ENCODE assay signal across 8 cellular contexts in genomic region chr15:78811124-78811824, GRCh38. TPM values are rescaled to one million over a fixed set of nuclear protein-coding genes. Genes with fewer than 3 reads are reported as not detected.
DNase-seq lines count a peak whose midpoint lies in the region; ATAC-seq and TF ChIP-seq lines count a peak whose summit lies in the region.

Gene ADAMTS7, minus strand, starts transcription at chr15:78811464. Its CDS starts 244 bp downstream, at chr15:78811220.

- peak; percentile 39 for TF ChIP-seq CTCF in mucosa of descending colon (IDR thresholded peaks at IDR 0.05)

- no peak for TF ChIP-seq POLR2A in erythroblast (IDR thresholded peaks at IDR 0.05; ENCODE audit: low read length)

- peaks cover 19% of the 10 kb centered on the region for H3K4me1 Mint-ChIP-seq in stimulated activated effector memory CD8-positive, alpha-beta T cell treated with anti-CD3 and anti-CD28 coated beads, Interleukin-12 subunit alpha, Interleukin-12 subunit beta, amount 100 ng/mL, for 72 hours

- peak within 1 kb of the TSS; percentile 66 for H3K4me3 Mint-ChIP-seq in stimulated activated effector memory CD8-positive, alpha-beta T cell treated with anti-CD3 and anti-CD28 coated beads, Interleukin-12 subunit alpha, Interleukin-12 subunit beta, amount 100 ng/mL, for 72 hours

- peak within 1 kb of the TSS; percentile 27 for H3K27ac Mint-ChIP-seq in stimulated activated effector memory CD8-positive, alpha-beta T cell treated with anti-CD3 and anti-CD28 coated beads, Interleukin-12 subunit alpha, Interleukin-12 subunit beta, amount 100 ng/mL, for 72 hours

- intact Hi-C loops in mucosa of descending colon (cut with DNase I, micrococcal nuclease): no loop called here

- no peaks in the 10 kb centered on the region for H3K36me3 ChIP-seq in mucosa of descending colon (ENCODE audit: low read depth)

- DNase-seq in EH (ENCODE audit: low read depth) (peak; percentile 85), GOT3 (lab: John Stamatoyannopoulos, UW) (peak; percentile 30), NCI-H2227 treated with DMSO at 0.1 percent for 48 hours (lab: John Stamatoyannopoulos, UW) (peak; percentile 32), activated T-cell treated with anti-CD3 and anti-CD28 coated beads for 48 hours (ENCODE audit: low read depth) (peak; percentile 43), erythroblast (lab: John Stamatoyannopoulos, UW) (peak; percentile 64 to 66), mucosa of descending colon (peak; percentile 68 to 75 (median 71))
- DNase-seq in stimulated activated effector memory CD8-positive, alpha-beta T cell treated with anti-CD3 and anti-CD28 coated beads, Interleukin-12 subunit alpha, Interleukin-12 subunit beta, amount 100 ng/mL, for 72 hours (ENCODE audit: low spot score in 2 of 2): peak; percentile 56 to 76

- H3K4me1 ChIP-seq in mucosa of descending colon (ENCODE audit: low read depth): peaks cover 6% of the 10 kb centered on the region

- H3K9me3 Mint-ChIP-seq in stimulated activated effector memory CD8-positive, alpha-beta T cell treated with anti-CD3 and anti-CD28 coated beads, Interleukin-12 subunit alpha, Interleukin-12 subunit beta, amount 100 ng/mL, for 72 hours: no peaks in the 10 kb centered on the region

- H3K4me3 ChIP-seq in mucosa of descending colon: peak within 1 kb of the TSS; percentile 14

- ATAC-seq in mucosa of descending colon: peak; percentile 87
- peak; percentile 88 for ATAC-seq in stimulated activated effector memory CD8-positive, alpha-beta T cell treated with anti-CD3 and anti-CD28 coated beads, Interleukin-12 subunit alpha, Interleukin-12 subunit beta, amount 100 ng/mL, for 72 hours
- ATAC-seq in HG03095 (IDR thresholded peaks at IDR 0.05; ENCODE audit: unreplicated experiment): no peak

- no peaks in the 10 kb centered on the region for H3K36me3 Mint-ChIP-seq in stimulated activated effector memory CD8-positive, alpha-beta T cell treated with anti-CD3 and anti-CD28 coated beads, Interleukin-12 subunit alpha, Interleukin-12 subunit beta, amount 100 ng/mL, for 72 hours

- H3K9me3 ChIP-seq in mucosa of descending colon: no peaks in the 10 kb centered on the region

RNA-seq across cellular contexts. Expression of gene ADAMTS7, which starts in this region (rescaled TPM):
- 1 to 10 TPM; 1.3 to 5.7 (median 1.8) TPM for total RNA-seq in mucosa of descending colon

Comparison
In these comparisons a context has a peak if more than half of its experiments do, and no peak if none do; other contexts are left out.
1. DNase-seq: peak in every context shown above with its lines; median percentile 85 in EH; 71 in mucosa of descending colon; 66 in stimulated activated effector memory CD8-positive, alpha-beta T cell treated with anti-CD3 and anti-CD28 coated beads, Interleukin-12 subunit alpha, Interleukin-12 subunit beta, amount 100 ng/mL, for 72 hours; 65 in erythroblast; 43 in activated T-cell treated with anti-CD3 and anti-CD28 coated beads for 48 hours; 32 in NCI-H2227 treated with DMSO at 0.1 percent for 48 hours; 30 in GOT3.